Comparison of ENCODE assay signal across 15 cellular contexts in the genomic region with DNA sequence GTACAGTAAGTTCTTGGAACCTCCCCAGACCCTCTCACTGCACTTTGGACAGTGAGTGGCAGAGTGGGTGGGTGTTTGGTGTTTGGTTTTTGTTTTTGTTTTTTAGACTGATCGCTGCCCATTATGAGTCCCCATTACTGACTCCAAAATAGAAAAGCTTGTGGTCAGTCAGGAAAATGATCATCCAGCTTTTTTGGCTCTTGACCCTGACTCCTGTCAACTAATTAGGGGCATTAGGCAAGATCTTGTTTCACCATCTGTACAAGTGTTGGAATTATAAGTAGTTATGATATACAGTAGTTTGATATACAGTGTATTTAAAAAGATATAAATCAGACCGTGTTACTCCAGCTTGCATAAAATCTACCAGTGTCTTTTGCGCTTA. TPM values are rescaled to one million over a fixed set of nuclear protein-coding genes. Genes with fewer than 3 reads are reported as not detected.
DNase-seq lines count a peak whose midpoint lies in the region; ATAC-seq and TF ChIP-seq lines count a peak whose summit lies in the region.
"Had no signal": no experiment of that assay in that cellular context is flagged by ENCODE, and none has a peak within 500 bp of the region (broad histone marks: within the 10 kb centered on the region; RNA-seq: fewer than 3 reads in every experiment).

No MANE protein-coding gene starts in this region.

- TF ChIP-seq EP300 in tibial nerve (IDR thresholded peaks at IDR 0.05), result no peak

- ATAC-seq in Panc1 (no peak), GM19452 (IDR thresholded peaks at IDR 0.05; ENCODE audit: unreplicated experiment) (no peak)
- ATAC-seq: activated CD8-positive, alpha-beta T cell treated with anti-CD3 and anti-CD28 coated beads, Interleukin-2, amount 10 ng/mL, durations not matched to agents 7 days and 5 days had no signal

- peaks cover 70% of the 10 kb centered on the region for H3K4me1 ChIP-seq in Panc1 (ENCODE audit: control insufficient read depth, insufficient read depth, low read length)
- H3K4me1 ChIP-seq in muscle layer of duodenum (ENCODE audit: control insufficient read depth in 1 of 2, insufficient read depth in 2 of 2, low read length in 2 of 2), result peaks cover 27 to 46% of the 10 kb centered on the region in 2 donors
- peaks cover 3 to 92% (median 62%) of the 10 kb centered on the region in 4 donors for H3K4me1 ChIP-seq in tibial nerve

- in situ Hi-C loops in Panc1 (cut with HindIII; ENCODE audit: low pct_unique_long_range_greater_than_20kb, low sequenced_read_pairs), result no loop called here

- H3K27me3 Mint-ChIP-seq in chondrocyte (ENCODE audit: low read depth), result no peaks in the 10 kb centered on the region
- H3K27me3 Mint-ChIP-seq: IgD-negative memory B cell, progenitor cell of endocrine pancreas had no signal

- no peaks in the 10 kb centered on the region for H3K36me3 Mint-ChIP-seq in chondrocyte (ENCODE audit: low read depth)
- H3K36me3 Mint-ChIP-seq: IgD-negative memory B cell had no signal

- DNase-seq in Panc1 (ENCODE audit: low read depth, low spot score), result no peak
- DNase-seq in chondrocyte (ENCODE audit: low spot score), result no peak
- no peak for DNase-seq in tibial nerve (ENCODE audit: low spot score in 2 of 2)
- no peak for DNase-seq in mesenteric fat pad (ENCODE audit: low spot score)
- no peak for DNase-seq in SIG-M5 treated with dmso at 0.1 percent for 504 hours (lab: John Stamatoyannopoulos, UW; ENCODE audit: unreplicated experiment)
- DNase-seq: activated CD8-positive, alpha-beta T cell treated with anti-CD3 and anti-CD28 coated beads, Interleukin-2, amount 10 ng/mL, durations not matched to agents 7 days and 5 days; activated effector memory CD4-positive, alpha-beta T cell treated with Interleukin-2 at 50 U/mL for 16 hours; NCI-H1092 treated with DMSO at 0.1 percent for 48 hours; stimulated activated CD4-positive, alpha-beta T cell treated with anti-CD3 and anti-CD28 coated beads, Interleukin-4, amount 100 ng/mL, for 4 hours; stimulated activated naive CD4-positive, alpha-beta T cell; T-helper 9 cell had no signal

- H3K27ac ChIP-seq in Panc1 (ENCODE audit: low read length) (peak overlapping the region; percentile 98), muscle layer of duodenum (ENCODE audit: low read length) (peak overlapping the region; percentile 83), tibial nerve (peak overlapping the region; percentile 37 to 100 (median 74))

- H3K36me3 ChIP-seq in Panc1 (ENCODE audit: control insufficient read depth, insufficient read depth, low read length), result no peaks in the 10 kb centered on the region
- H3K36me3 ChIP-seq in muscle layer of duodenum (ENCODE audit: control insufficient read depth in 1 of 2, insufficient read depth in 2 of 2, low read length in 2 of 2), result peaks cover 0 to 6% of the 10 kb centered on the region in 2 donors
- no peaks in the 10 kb centered on the region for H3K36me3 ChIP-seq in tibial nerve

- CTCF ChIA-PET in Panc1 (lab: Charles Lee), result no interaction called here

- peak overlapping the region; percentile 97 for H3K27ac Mint-ChIP-seq in chondrocyte (ENCODE audit: unreplicated experiment)
- H3K27ac Mint-ChIP-seq: activated CD8-positive, alpha-beta T cell treated with anti-CD3 and anti-CD28 coated beads, Interleukin-2, amount 10 ng/mL, durations not matched to agents 7 days and 5 days had no signal

- H3K4me1 Mint-ChIP-seq in chondrocyte (ENCODE audit: low read depth), result peaks cover 99% of the 10 kb centered on the region

- no peak for TF ChIP-seq POLR2A in tibial nerve (IDR thresholded peaks at IDR 0.05)

- no peak overlapping the region for H3K4me3 Mint-ChIP-seq in chondrocyte (ENCODE audit: unreplicated experiment)
- H3K4me3 Mint-ChIP-seq: activated CD8-positive, alpha-beta T cell treated with anti-CD3 and anti-CD28 coated beads, Interleukin-2, amount 10 ng/mL, durations not matched to agents 7 days and 5 days had no signal

- intact Hi-C loops in Panc1 (cut with micrococcal nuclease; ENCODE audit: unreplicated experiment), result no loop called here

- no TSS peak for BruUV-seq in Panc1 (replicated peaks; lab: Mats Ljungman, UMichigan)

- TF ChIP-seq CTCF in Panc1 (IDR thresholded peaks at IDR 0.05) (no peak), chondrocyte (IDR thresholded peaks at IDR 0.05) (no peak), tibial nerve (IDR thresholded peaks at IDR 0.05) (no peak)

- POLR2A ChIA-PET in Panc1 (lab: Charles Lee), result interaction anchor here (0.5 kb wide), 1 partner anchor 394 kb away, joined by 4 read pairs; no protein-coding TSS in a partner anchor

- H3K4me3 ChIP-seq in Panc1 (ENCODE audit: low read depth in 2 of 2, low read length in 2 of 2), result no peak overlapping the region
- H3K4me3 ChIP-seq in muscle layer of duodenum (ENCODE audit: low read depth in 1 of 2, low read length in 2 of 2), result no peak overlapping the region
- no peak overlapping the region for H3K4me3 ChIP-seq in tibial nerve

- no peaks in the 10 kb centered on the region for H3K9me3 ChIP-seq in Panc1 (ENCODE audit: control insufficient read depth, insufficient read depth, low read depth, low read length)
- H3K9me3 ChIP-seq in muscle layer of duodenum (ENCODE audit: control insufficient read depth in 1 of 2, low read length in 2 of 2), result no peaks in the 10 kb centered on the region
- no peaks in the 10 kb centered on the region for H3K9me3 ChIP-seq in tibial nerve

- H3K9me3 Mint-ChIP-seq in chondrocyte (ENCODE audit: low read depth), result no peaks in the 10 kb centered on the region
- H3K9me3 Mint-ChIP-seq: IgD-negative memory B cell had no signal

- H3K27me3 ChIP-seq in Panc1 (ENCODE audit: control insufficient read depth, insufficient read depth, low read length), result no peaks in the 10 kb centered on the region
- no peaks in the 10 kb centered on the region for H3K27me3 ChIP-seq in muscle layer of duodenum (ENCODE audit: low read depth, low read length)
- no peaks in the 10 kb centered on the region for H3K27me3 ChIP-seq in tibial nerve

- WGBS in tibial nerve, 2 donors, result 56 to 67% methylated on average over 3 of the region's 3 CpGs

RNA-seq across cellular contexts. Expression of gene LYRM1, which starts 6.3 kb away (rescaled TPM):
- total RNA-seq in Panc1 (2021; ENCODE audit: unreplicated experiment) (30.7 TPM), chondrocyte (18.1 to 20.1 TPM (median 18.5 TPM) in 3 replicates), tibial nerve (10 to 100 TPM; 30.6 to 67.3 (median 39.4) TPM), mesenteric fat pad (42.0 TPM)
- polyA plus RNA-seq in Panc1 (2012; ENCODE audit: insufficient read length), result 26.4 TPM

RNA-seq across cellular contexts. Expression of gene DCUN1D3, which starts 6.7 kb away (rescaled TPM):
- total RNA-seq in Panc1 (2021; ENCODE audit: unreplicated experiment), result 23.5 TPM
- 7.7 TPM for polyA plus RNA-seq in Panc1 (2012; ENCODE audit: insufficient read length)
- 40.9 to 46.0 TPM (median 44.4 TPM) in 3 replicates for total RNA-seq in chondrocyte
- total RNA-seq in tibial nerve, result 10 to 100 TPM; 28.8 to 37.5 (median 29.3) TPM
- 187 TPM for total RNA-seq in mesenteric fat pad
